In the genomic region with DNA sequence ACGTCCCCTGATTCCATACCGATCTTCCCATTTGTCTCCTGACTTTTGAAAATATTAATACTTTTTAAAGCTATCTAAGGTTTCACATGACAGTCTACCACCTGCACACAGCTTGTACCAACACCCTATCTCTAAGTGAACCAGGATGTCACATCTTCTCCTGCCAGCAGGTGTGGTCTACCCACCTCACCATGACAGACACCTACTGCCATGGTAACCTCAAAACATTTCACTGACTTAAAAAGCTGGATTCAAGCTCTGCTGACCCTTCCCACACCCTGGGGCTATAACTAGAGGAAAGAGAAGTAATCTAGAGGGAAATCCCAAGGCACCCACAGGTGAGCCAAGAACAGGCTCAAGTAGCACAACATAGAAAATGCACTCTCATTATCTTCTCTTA, we compare ENCODE assay signal across 1 cellular context.
TF ChIP-seq lines count a peak whose summit lies in the region.

No MANE protein-coding gene starts in this region.

TF ChIP-seq in A549, 52 proteins besides CTCF, POLR2A, EP300 and RAD21:
- TF ChIP-seq, protein P1, sequence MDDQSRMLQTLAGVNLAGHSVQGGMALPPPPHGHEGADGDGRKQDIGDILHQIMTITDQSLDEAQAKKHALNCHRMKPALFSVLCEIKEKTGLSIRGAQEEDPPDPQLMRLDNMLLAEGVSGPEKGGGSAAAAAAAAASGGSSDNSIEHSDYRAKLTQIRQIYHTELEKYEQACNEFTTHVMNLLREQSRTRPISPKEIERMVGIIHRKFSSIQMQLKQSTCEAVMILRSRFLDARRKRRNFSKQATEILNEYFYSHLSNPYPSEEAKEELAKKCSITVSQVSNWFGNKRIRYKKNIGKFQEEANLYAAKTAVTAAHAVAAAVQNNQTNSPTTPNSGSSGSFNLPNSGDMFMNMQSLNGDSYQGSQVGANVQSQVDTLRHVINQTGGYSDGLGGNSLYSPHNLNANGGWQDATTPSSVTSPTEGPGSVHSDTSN (IDR thresholded peaks at IDR 0.05): no peak
- TF ChIP-seq, protein P2, sequence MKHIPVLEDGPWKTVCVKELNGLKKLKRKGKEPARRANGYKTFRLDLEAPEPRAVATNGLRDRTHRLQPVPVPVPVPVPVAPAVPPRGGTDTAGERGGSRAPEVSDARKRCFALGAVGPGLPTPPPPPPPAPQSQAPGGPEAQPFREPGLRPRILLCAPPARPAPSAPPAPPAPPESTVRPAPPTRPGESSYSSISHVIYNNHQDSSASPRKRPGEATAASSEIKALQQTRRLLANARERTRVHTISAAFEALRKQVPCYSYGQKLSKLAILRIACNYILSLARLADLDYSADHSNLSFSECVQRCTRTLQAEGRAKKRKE (CRISPR knock-in tag; IDR thresholded peaks at IDR 0.05; ENCODE audit: low read depth): no peak
- no peak for TF ChIP-seq MAFK (IDR thresholded peaks at IDR 0.05; ENCODE audit: partially characterized antibody)
- no peak for TF ChIP-seq ZFP36 (IDR thresholded peaks at IDR 0.05; ENCODE audit: borderline replicate concordance, partially characterized antibody)
